In the genomic region with DNA sequence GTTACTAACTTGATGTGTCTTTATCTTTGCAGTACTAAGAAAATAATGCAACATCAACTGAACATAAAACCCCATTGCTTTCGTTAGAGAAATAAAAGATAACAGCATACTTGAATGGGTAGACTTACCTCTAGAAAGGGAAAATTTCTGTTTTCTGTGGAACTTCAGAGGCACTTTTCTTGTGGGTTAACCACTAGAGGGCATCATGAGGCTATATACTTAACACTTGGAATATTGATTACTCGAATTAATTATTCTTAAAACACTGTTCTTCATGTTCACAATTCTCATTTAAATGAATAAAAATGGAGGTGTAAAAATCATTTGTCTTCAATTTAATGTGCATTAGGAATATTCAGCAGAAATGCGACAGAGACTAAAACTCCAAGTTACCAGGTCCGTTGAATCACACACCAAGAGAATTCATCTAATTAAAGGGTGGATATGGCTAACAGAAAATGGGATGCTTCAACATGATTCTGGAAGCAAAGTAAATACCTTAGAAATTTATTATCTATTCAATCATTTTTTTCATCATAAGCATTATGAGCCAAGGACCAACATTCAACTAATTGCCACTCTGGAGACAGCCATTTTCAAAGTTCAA, we compare ENCODE assay signal across 8 cellular contexts.
DNase-seq lines count a peak whose midpoint lies in the region; ATAC-seq, FAIRE-seq and TF ChIP-seq lines count a peak whose summit lies in the region.

No MANE protein-coding gene starts in this region.

- intact Hi-C loops in PC-3 (cut with micrococcal nuclease) (loop anchor here (2.0 to 10.0 kb wide), 6 partner anchors 101 to 569 kb away; partner anchors contain the start of gene PRDM1), thyroid gland (cut with DNase I) (loop anchor here (10.0 kb wide), 3 partner anchors 61 to 351 kb away; partner anchors contain the start of gene PRDM1)

- no peaks in the 10 kb centered on the region for H3F3A ChIP-seq in PC-3 (ENCODE audit: low read length, unreplicated experiment)

- no peak for FAIRE-seq in A549 (lab: Jason Lieb, UNC)

- TF ChIP-seq POLR2A in A549 (IDR thresholded peaks at IDR 0.05; ENCODE audit: low read length): no peak
- TF ChIP-seq POLR2A in thyroid gland (IDR thresholded peaks at IDR 0.05): no peak

- no peaks in the 10 kb centered on the region for H4K20me1 ChIP-seq in PC-3 (ENCODE audit: low read length)

- H3K9me2 ChIP-seq in PC-3 (replicated peaks; ENCODE audit: low read length): no peaks in the 10 kb centered on the region

- no TSS peak for BruUV-seq in PC-3 (replicated peaks; lab: Mats Ljungman, UMichigan)

- no peak overlapping the region for H3K9ac ChIP-seq in PC-3 (ENCODE audit: low read length)

- H3K4me3 ChIP-seq in A549: no peak overlapping the region
- no peak overlapping the region for H3K4me3 ChIP-seq in PC-3 (ENCODE audit: low read length)
- no peak overlapping the region for H3K4me3 ChIP-seq in thyroid gland (replicated peaks in 1 of 3)

- TF ChIP-seq CTCF in A549 (IDR thresholded peaks at IDR 0.05): peak; percentile 29; the same call in 2 of the 3 replicates
- TF ChIP-seq CTCF in GM12874 (IDR thresholded peaks at IDR 0.05; ENCODE audit: insufficient read depth, low read depth, low read length): peak; percentile 49
- peak; percentile 78 for TF ChIP-seq CTCF in PC-3 (conservative IDR thresholded peaks at IDR 0.05; ENCODE audit: low read depth, low read length)
- peak; percentile 26 to 79 (median 48) for TF ChIP-seq CTCF in thyroid gland (IDR thresholded peaks at IDR 0.05)

- ATAC-seq in A549 (no peak), PC-3 (no peak), GM18858 (IDR thresholded peaks at IDR 0.05; ENCODE audit: unreplicated experiment) (no peak)

- H3K79me2 ChIP-seq in PC-3 (ENCODE audit: low read length): no peaks in the 10 kb centered on the region

- H3K9me3 ChIP-seq in A549 (no peaks in the 10 kb centered on the region), PC-3 (ENCODE audit: low read length) (no peaks in the 10 kb centered on the region), thyroid gland (no peaks in the 10 kb centered on the region)

- POLR2A ChIA-PET in A549 (lab: Yijun Ruan, JAX): no interaction called here
- POLR2A ChIA-PET in PC-3 (lab: Charles Lee; ENCODE audit: unreplicated experiment): no interaction called here

- H3K27ac ChIP-seq in A549 (no peak overlapping the region), PC-3 (ENCODE audit: low read length) (no peak overlapping the region), thyroid gland (no peak overlapping the region)

- TF ChIP-seq RAD21 in A549 (conservative IDR thresholded peaks at IDR 0.05 in 1 of 2, IDR thresholded peaks at IDR 0.05 in 1 of 2): peak; percentile 38 to 46; a peak in 3 of 5 replicates

- no peaks in the 10 kb centered on the region for H3K36me3 ChIP-seq in PC-3 (ENCODE audit: low read depth, low read length)
- H3K36me3 ChIP-seq in thyroid gland: no peaks in the 10 kb centered on the region

- H2AFZ ChIP-seq in PC-3 (ENCODE audit: low read length): no peak overlapping the region

- peak in 1 of 2 experiments; percentile 18 for DNase-seq in A549 (ENCODE audit: low read depth in 1 of 2, low spot score in 1 of 2)
- peak; percentile 55 for DNase-seq in PC-3
- peak; percentile 72 for DNase-seq in fibroblast of peridontal ligament (ENCODE audit: extremely low read depth)
- no peak for DNase-seq in thyroid gland
- DNase-seq in cortex of kidney (lab: John Stamatoyannopoulos, UW): no peak
- DNase-seq in SK-N-DZ (ENCODE audit: low spot score): no peak

- H3K27me3 ChIP-seq in PC-3 (ENCODE audit: low read length): no peaks in the 10 kb centered on the region
- H3K27me3 ChIP-seq in thyroid gland: no peaks in the 10 kb centered on the region

- WGBS in A549 (ENCODE audit: missing lambda C conversion rate): 62% methylated on average over 4 of the region's 4 CpGs
- 55 to 59% methylated on average over 4 of the region's 4 CpGs for WGBS in thyroid gland, 2 donors

- H3K4me2 ChIP-seq in A549: no peak overlapping the region
- no peak overlapping the region for H3K4me2 ChIP-seq in PC-3 (ENCODE audit: low read length)

- no peak for TF ChIP-seq EP300 in A549 (IDR thresholded peaks at IDR 0.05)

- H3K4me1 ChIP-seq in A549 (no peaks in the 10 kb centered on the region), PC-3 (ENCODE audit: insufficient read depth, low read length) (no peaks in the 10 kb centered on the region), thyroid gland (no peaks in the 10 kb centered on the region)

- CTCF ChIA-PET in A549 (lab: Yijun Ruan, JAX) (no interaction called here), PC-3 (lab: Charles Lee) (no interaction called here)

TF ChIP-seq in A549, 52 proteins besides CTCF, POLR2A, EP300 and RAD21:
- TF ChIP-seq RFX5 (IDR thresholded peaks at IDR 0.05): no peak
- TF ChIP-seq SMC3 (IDR thresholded peaks at IDR 0.05): peak; percentile 22; the same call in 1 of the 3 replicates

Comparison
In these comparisons a context has a peak if more than half of its experiments do, and no peak if none do; other contexts are left out.
1. DNase-seq: peak in PC-3 (single experiment) and fibroblast of peridontal ligament (single experiment); none in thyroid gland (0 of 2), cortex of kidney (single experiment) and SK-N-DZ (single experiment).
2. Peak in every context shown above with its lines, with median percentiles within 50 percentile points of each other: CTCF ChIP-seq.